In genomic region chr18:77113361-77114069, GRCh38 we compare ENCODE assay signal across 11 cellular contexts. TPM values are rescaled to one million over a fixed set of nuclear protein-coding genes. Genes with fewer than 3 reads are reported as not detected.
DNase-seq lines count a peak whose midpoint lies in the region; ATAC-seq and TF ChIP-seq lines count a peak whose summit lies in the region.
"Had no signal": no experiment of that assay in that cellular context is flagged by ENCODE, and none has a peak within 500 bp of the region (broad histone marks: within the 10 kb centered on the region; RNA-seq: fewer than 3 reads in every experiment).

No MANE protein-coding gene starts in this region.

- DNase-seq in Right ventricle myocardium inferior (ENCODE audit: missing footprints): peak; percentile 50
- DNase-seq in cardiac septum (ENCODE audit: low spot score): no peak
- DNase-seq in effector memory CD8-positive, alpha-beta T cell: no peak
- DNase-seq in naive thymus-derived CD4-positive, alpha-beta T cell: no peak
- peak; percentile 12 to 14 for DNase-seq in uterus
- DNase-seq in CD1c-positive myeloid dendritic cell (ENCODE audit: extremely low spot score): no peak
- no peak for DNase-seq in ecto neural progenitor cell (ENCODE audit: low spot score)
- DNase-seq: NCI-H1930, PC-3 had no signal

- 95 to 98% methylated on average over 5 to 8 of the region's 14 CpGs for WGBS in gastroesophageal sphincter (ENCODE audit: low coverage in 1 of 2), 2 donors

- CTCF ChIA-PET in naive thymus-derived CD4-positive, alpha-beta T cell (lab: Charles Lee): interaction anchor here (0.9 kb wide), 1 partner anchor 12 kb away, joined by 3 read pairs; no protein-coding TSS in a partner anchor

- POLR2A ChIA-PET in naive thymus-derived CD4-positive, alpha-beta T cell (lab: Charles Lee): interaction anchor here (1.8 kb wide), 1 partner anchor 19 kb away, joined by 11 read pairs; the partner anchor contains the start of gene MBP

- no peak overlapping the region for H3K4me3 Mint-ChIP-seq in effector memory CD8-positive, alpha-beta T cell
- H3K4me3 Mint-ChIP-seq in naive thymus-derived CD4-positive, alpha-beta T cell: peak overlapping the region in 4 of 10 donors; percentile 33 to 71 (median 53)
- H3K4me3 Mint-ChIP-seq: memory B cell had no signal

- no peak for TF ChIP-seq CTCF in uterus (IDR thresholded peaks at IDR 0.05)
- no peak for TF ChIP-seq CTCF in gastroesophageal sphincter (IDR thresholded peaks at IDR 0.05)

- no peaks in the 10 kb centered on the region for H3K9me3 Mint-ChIP-seq in effector memory CD8-positive, alpha-beta T cell
- peaks cover 0 to 2% (median 0%) of the 10 kb centered on the region in 11 donors for H3K9me3 Mint-ChIP-seq in naive thymus-derived CD4-positive, alpha-beta T cell

- peaks cover 29 to 44% of the 10 kb centered on the region in 2 donors for H3K4me1 ChIP-seq in naive thymus-derived CD4-positive, alpha-beta T cell (ENCODE audit: control insufficient read depth in 2 of 2, insufficient read depth in 2 of 2, low read length in 2 of 2)
- peaks cover 0 to 14% of the 10 kb centered on the region in 2 donors for H3K4me1 ChIP-seq in uterus
- peaks cover 0 to 34% (median 16%) of the 10 kb centered on the region in 3 donors for H3K4me1 ChIP-seq in gastroesophageal sphincter

- no peaks in the 10 kb centered on the region for H3K9me3 ChIP-seq in naive thymus-derived CD4-positive, alpha-beta T cell (ENCODE audit: control insufficient read depth in 2 of 3, low read length in 3 of 3)
- H3K9me3 ChIP-seq in uterus: no peaks in the 10 kb centered on the region
- no peaks in the 10 kb centered on the region for H3K9me3 ChIP-seq in gastroesophageal sphincter

- ATAC-seq in Right ventricle myocardium inferior (no peak), gastroesophageal sphincter (no peak)
- ATAC-seq in effector memory CD8-positive, alpha-beta T cell (replicated peaks): no peak
- no peak for ATAC-seq in naive thymus-derived CD4-positive, alpha-beta T cell
- ATAC-seq: PC-3 had no signal

- H3K4me3 ChIP-seq in naive thymus-derived CD4-positive, alpha-beta T cell (ENCODE audit: low read length): no peak overlapping the region
- no peak overlapping the region for H3K4me3 ChIP-seq in uterus
- H3K4me3 ChIP-seq in gastroesophageal sphincter: no peak overlapping the region

- peaks cover 61% of the 10 kb centered on the region for H3K36me3 Mint-ChIP-seq in effector memory CD8-positive, alpha-beta T cell (ENCODE audit: insufficient read depth)
- peaks cover 0 to 29% (median 14%) of the 10 kb centered on the region in 5 donors for H3K36me3 Mint-ChIP-seq in naive thymus-derived CD4-positive, alpha-beta T cell

- peak overlapping the region; percentile 92 to 98 for H3K27ac Mint-ChIP-seq in effector memory CD8-positive, alpha-beta T cell
- H3K27ac Mint-ChIP-seq in naive thymus-derived CD4-positive, alpha-beta T cell: peak overlapping the region in 8 of 9 donors; percentile 82 to 94 (median 90)
- H3K27ac Mint-ChIP-seq: memory B cell had no signal

- peaks cover 0 to 13% (median 8%) of the 10 kb centered on the region in 3 experiments for H3K36me3 ChIP-seq in naive thymus-derived CD4-positive, alpha-beta T cell (ENCODE audit: control insufficient read depth in 2 of 3, insufficient read depth in 3 of 3, low read length in 3 of 3)
- H3K36me3 ChIP-seq in uterus (no peaks in the 10 kb centered on the region), gastroesophageal sphincter (no peaks in the 10 kb centered on the region)

- no peaks in the 10 kb centered on the region for H3K27me3 ChIP-seq in naive thymus-derived CD4-positive, alpha-beta T cell (ENCODE audit: control insufficient read depth in 2 of 2, insufficient read depth in 2 of 2, low read length in 2 of 2)
- H3K27me3 ChIP-seq in uterus: no peaks in the 10 kb centered on the region
- H3K27me3 ChIP-seq in gastroesophageal sphincter: no peaks in the 10 kb centered on the region

- H3K4me1 Mint-ChIP-seq in effector memory CD8-positive, alpha-beta T cell (ENCODE audit: low read depth in 2 of 2): peaks cover 66 to 72% of the 10 kb centered on the region in 2 donors
- H3K4me1 Mint-ChIP-seq in naive thymus-derived CD4-positive, alpha-beta T cell: peaks cover 64 to 93% (median 90%) of the 10 kb centered on the region in 7 donors

- no peak for TF ChIP-seq EP300 in gastroesophageal sphincter (IDR thresholded peaks at IDR 0.05)

- TF ChIP-seq POLR2A in uterus (IDR thresholded peaks at IDR 0.05): no peak
- TF ChIP-seq POLR2A in gastroesophageal sphincter (IDR thresholded peaks at IDR 0.05): no peak

- H3K27ac ChIP-seq in naive thymus-derived CD4-positive, alpha-beta T cell (ENCODE audit: low read depth, low read length): peak overlapping the region; percentile 26
- H3K27ac ChIP-seq in uterus (peak overlapping the region; percentile 83 to 87), gastroesophageal sphincter (peak overlapping the region in 2 of 4 donors; percentile 49 to 57)

- intact Hi-C loops in Right ventricle myocardium inferior (cut with DNase I): no loop called here
- intact Hi-C loops in cardiac septum (cut with DNase I): loop anchor here (1.0 kb wide), 1 partner anchor 28 kb away; no protein-coding TSS in a partner anchor
- intact Hi-C loops in naive thymus-derived CD4-positive, alpha-beta T cell (cut with micrococcal nuclease): no loop called here
- intact Hi-C loops in uterus (cut with DNase I; ENCODE audit: low total_unique reads): no loop called here

- no peaks in the 10 kb centered on the region for H3K27me3 Mint-ChIP-seq in effector memory CD8-positive, alpha-beta T cell
- H3K27me3 Mint-ChIP-seq in naive thymus-derived CD4-positive, alpha-beta T cell: no peaks in the 10 kb centered on the region
- H3K27me3 Mint-ChIP-seq: memory B cell had no signal

RNA-seq across cellular contexts. Expression of gene MBP, which starts 19.1 kb away (rescaled TPM):
- 34.9 TPM for total RNA-seq in Right ventricle myocardium inferior
- total RNA-seq in cardiac septum: 37.7 TPM
- total RNA-seq in naive thymus-derived CD4-positive, alpha-beta T cell: 100 to 1,000 TPM in 3 of 5 experiments, 10 to 100 TPM in 2; 88.3 to 152 (median 116) TPM
- 100 to 1,000 TPM in 1 of 2 donors, 10 to 100 TPM in 1; 96.4 to 107 TPM for polyA plus RNA-seq in naive thymus-derived CD4-positive, alpha-beta T cell
- 10 to 100 TPM; 12.1 to 52.2 (median 19.8) TPM for total RNA-seq in uterus
- 10 to 100 TPM; 23.2 to 34.7 (median 28.2) TPM for total RNA-seq in gastroesophageal sphincter

Comparison
In these comparisons a context has a peak if more than half of its experiments do, and no peak if none do; other contexts are left out.
1. DNase-seq: peak in Right ventricle myocardium inferior (single experiment) and uterus (2 of 2); none in cardiac septum (single experiment), effector memory CD8-positive, alpha-beta T cell (0 of 3), naive thymus-derived CD4-positive, alpha-beta T cell (0 of 9), CD1c-positive myeloid dendritic cell (single experiment) and ecto neural progenitor cell (single experiment).